ENCODE assay signal across 1 cellular context in genomic region chr5:139251695-139252288, GRCh38.
TF ChIP-seq lines count a peak whose summit lies in the region.

No MANE protein-coding gene starts in this region.

TF ChIP-seq in GM23338, 12 proteins besides CTCF, POLR2A, EP300 and RAD21:
- TF ChIP-seq ETS1 (IDR thresholded peaks at IDR 0.05) (no peak), ZNF331 (CRISPR knock-in tag; IDR thresholded peaks at IDR 0.05; ENCODE audit: low read depth) (no peak), CREB1 (CRISPR knock-in tag; IDR thresholded peaks at IDR 0.05; ENCODE audit: low read depth) (no peak)
